Comparison of ENCODE assay signal across 1 cellular context in genomic region chr6:166626177-166627038, GRCh38.
TF ChIP-seq lines count a peak whose summit lies in the region.

No MANE protein-coding gene starts in this region.

TF ChIP-seq in HepG2, 621 proteins besides CTCF, POLR2A, EP300 and RAD21 (continued from another document):
- TF ChIP-seq ATF4 (CRISPR knock-in tag; IDR thresholded peaks at IDR 0.05) (0 out of 4 replicates have a peak, but pooled peaks of 1 of the 2 experiments have one; percentile 19), SP4 (CRISPR knock-in tag; IDR thresholded peaks at IDR 0.05) (no peak)
